Comparison of ENCODE assay signal across 9 cellular contexts in genomic region chr11:118241191-118242098, GRCh38. TPM values are rescaled to one million over a fixed set of nuclear protein-coding genes. Genes with fewer than 3 reads are reported as not detected.
DNase-seq lines count a peak whose midpoint lies in the region; ATAC-seq, FAIRE-seq and TF ChIP-seq lines count a peak whose summit lies in the region.
"Had no signal": no experiment of that assay in that cellular context is flagged by ENCODE, and none has a peak within 500 bp of the region (broad histone marks: within the 10 kb centered on the region; RNA-seq: fewer than 3 reads in every experiment).

No MANE protein-coding gene starts in this region.

- intact Hi-C loops in activated CD4-positive, alpha-beta T cell treated with anti-CD3 and anti-CD28 coated beads, Interleukin-2, amount 10 ng/mL, durations not matched to agents 24 days and 14 days (cut with micrococcal nuclease), result loop anchor here (1.0 to 5.0 kb wide), 10 partner anchors 9 to 196 kb away; partner anchors contain the start of genes CD3D, JAML and KMT2A

- H3K36me3 ChIP-seq in CD4-positive, CD25-positive, alpha-beta regulatory T cell (ENCODE audit: control insufficient read depth, insufficient read depth, low read length), result peaks cover 7% of the 10 kb centered on the region

- H3K36me3 Mint-ChIP-seq in CD4-positive, CD25-positive, alpha-beta regulatory T cell, result peaks cover 28% of the 10 kb centered on the region
- H3K36me3 Mint-ChIP-seq in activated CD4-positive, alpha-beta T cell treated with anti-CD3 and anti-CD28 coated beads, Interleukin-2, amount 10 ng/mL, durations not matched to agents 24 days and 14 days (ENCODE audit: low read depth), result peaks cover 68% of the 10 kb centered on the region

- H3K4me1 ChIP-seq in CD4-positive, CD25-positive, alpha-beta regulatory T cell (ENCODE audit: control insufficient read depth, insufficient read depth, low read length, poor library complexity, severe bottlenecking), result peaks cover 46% of the 10 kb centered on the region

- peaks cover 51 to 75% (median 63%) of the 10 kb centered on the region in 4 donors for H3K4me1 Mint-ChIP-seq in CD4-positive, CD25-positive, alpha-beta regulatory T cell
- peaks cover 73% of the 10 kb centered on the region for H3K4me1 Mint-ChIP-seq in activated CD4-positive, alpha-beta T cell treated with anti-CD3 and anti-CD28 coated beads, Interleukin-2, amount 10 ng/mL, durations not matched to agents 24 days and 14 days

- peaks cover 0 to 1% (median 0%) of the 10 kb centered on the region in 7 donors for H3K9me3 Mint-ChIP-seq in CD4-positive, CD25-positive, alpha-beta regulatory T cell
- H3K9me3 Mint-ChIP-seq in activated CD4-positive, alpha-beta T cell treated with anti-CD3 and anti-CD28 coated beads, Interleukin-2, amount 10 ng/mL, durations not matched to agents 24 days and 14 days, result no peaks in the 10 kb centered on the region

- peak overlapping the region; percentile 57 for H3K4me3 ChIP-seq in CD4-positive, CD25-positive, alpha-beta regulatory T cell (ENCODE audit: low read depth, low read length)
- H3K4me3 ChIP-seq in skin epidermis, result peak overlapping the region in 3 of 7 experiments; percentile 5 to 11 (median 11)

- peak; percentile 100 for ATAC-seq in CD4-positive, CD25-positive, alpha-beta regulatory T cell (ENCODE audit: low read depth in 2 of 2)

- peak overlapping the region; percentile 72 for H3K27ac ChIP-seq in CD4-positive, CD25-positive, alpha-beta regulatory T cell (ENCODE audit: insufficient read depth, low read length, poor library complexity, severe bottlenecking)
- H3K27ac ChIP-seq in skin epidermis, result peak overlapping the region in 20 of 21 experiments; percentile 10 to 95 (median 84)

- no peak for FAIRE-seq in HTR-8/SVneo (lab: Jason Lieb, UNC)

- H3K9me3 ChIP-seq in CD4-positive, CD25-positive, alpha-beta regulatory T cell (ENCODE audit: control insufficient read depth in 2 of 2, low read length in 2 of 2), result no peaks in the 10 kb centered on the region

- no peak for TF ChIP-seq POLR2A in erythroblast (IDR thresholded peaks at IDR 0.05; ENCODE audit: low read length)

- TF ChIP-seq CTCF in GM20000 (IDR thresholded peaks at IDR 0.05; ENCODE audit: extremely low read depth, missing control alignments), result no peak

- H3K27ac Mint-ChIP-seq in CD4-positive, CD25-positive, alpha-beta regulatory T cell, result peak overlapping the region; percentile 88 to 93 (median 89)
- peak overlapping the region; percentile 98 for H3K27ac Mint-ChIP-seq in activated CD4-positive, alpha-beta T cell treated with anti-CD3 and anti-CD28 coated beads, Interleukin-2, amount 10 ng/mL, durations not matched to agents 24 days and 14 days

- no peaks in the 10 kb centered on the region for H3K27me3 ChIP-seq in CD4-positive, CD25-positive, alpha-beta regulatory T cell (ENCODE audit: control insufficient read depth, insufficient read depth, low read length)

- no peaks in the 10 kb centered on the region for H3K27me3 Mint-ChIP-seq in CD4-positive, CD25-positive, alpha-beta regulatory T cell
- peaks cover 2% of the 10 kb centered on the region for H3K27me3 Mint-ChIP-seq in activated CD4-positive, alpha-beta T cell treated with anti-CD3 and anti-CD28 coated beads, Interleukin-2, amount 10 ng/mL, durations not matched to agents 24 days and 14 days

- DNase-seq in CD4-positive, CD25-positive, alpha-beta regulatory T cell, result peak; percentile 35 to 88 (median 61)
- DNase-seq in GM20000 (ENCODE audit: low spot score) (peak; percentile 51), HTR-8/SVneo (ENCODE audit: insufficient read length, low spot score) (peak; percentile 10), erythroblast (lab: John Stamatoyannopoulos, UW) (peak; percentile 34 to 47), COR-L47 (lab: John Stamatoyannopoulos, UW) (no peak), NCI-H146 (lab: John Stamatoyannopoulos, UW) (no peak)
- peak; percentile 90 for DNase-seq in activated CD4-positive, alpha-beta T cell treated with anti-CD3 and anti-CD28 coated beads, Interleukin-2, amount 10 ng/mL, durations not matched to agents 24 days and 14 days

- H3K4me3 Mint-ChIP-seq in CD4-positive, CD25-positive, alpha-beta regulatory T cell, result peak overlapping the region; percentile 61 to 74 (median 70)
- peak overlapping the region; percentile 87 for H3K4me3 Mint-ChIP-seq in activated CD4-positive, alpha-beta T cell treated with anti-CD3 and anti-CD28 coated beads, Interleukin-2, amount 10 ng/mL, durations not matched to agents 24 days and 14 days

RNA-seq across cellular contexts. Expression of gene MPZL3, which starts 10.7 kb away (rescaled TPM):
- 16.1 TPM for total RNA-seq in CD4-positive, CD25-positive, alpha-beta regulatory T cell
- 10 to 100 TPM in 1 of 4 donors, 1 to 10 TPM in 3; 4.5 to 12.2 (median 6.3) TPM for polyA plus RNA-seq in CD4-positive, CD25-positive, alpha-beta regulatory T cell
- 64.6 and 65.4 TPM in 2 replicates for total RNA-seq in activated CD4-positive, alpha-beta T cell treated with anti-CD3 and anti-CD28 coated beads, Interleukin-2, amount 10 ng/mL, durations not matched to agents 24 days and 14 days

RNA-seq across cellular contexts. Expression of gene JAML, which starts 16.6 kb away (rescaled TPM):
- total RNA-seq in CD4-positive, CD25-positive, alpha-beta regulatory T cell, result 71.5 TPM
- polyA plus RNA-seq in CD4-positive, CD25-positive, alpha-beta regulatory T cell, result 100 to 1,000 TPM; 169 to 200 (median 174) TPM
- 303 and 318 TPM in 2 replicates for total RNA-seq in activated CD4-positive, alpha-beta T cell treated with anti-CD3 and anti-CD28 coated beads, Interleukin-2, amount 10 ng/mL, durations not matched to agents 24 days and 14 days
- total RNA-seq: fibroblast of lung had no signal
- polyA plus RNA-seq: fibroblast of lung had no signal

RNA-seq across cellular contexts. Expression of gene MPZL2, which starts 22.7 kb away (rescaled TPM):
- total RNA-seq in CD4-positive, CD25-positive, alpha-beta regulatory T cell, result 1.0 TPM
- under 1 TPM in 1 of 4 donors, not detected in 3; 0.37 TPM for polyA plus RNA-seq in CD4-positive, CD25-positive, alpha-beta regulatory T cell
- 18.5 and 19.3 TPM in 2 replicates for total RNA-seq in activated CD4-positive, alpha-beta T cell treated with anti-CD3 and anti-CD28 coated beads, Interleukin-2, amount 10 ng/mL, durations not matched to agents 24 days and 14 days
- total RNA-seq: fibroblast of lung had no signal
- polyA plus RNA-seq: fibroblast of lung had no signal

Comparison
In these comparisons a context has a peak if more than half of its experiments do, and no peak if none do; other contexts are left out.
1. DNase-seq: peak in CD4-positive, CD25-positive, alpha-beta regulatory T cell (3 of 3), GM20000 (single experiment), HTR-8/SVneo (single experiment), activated CD4-positive, alpha-beta T cell treated with anti-CD3 and anti-CD28 coated beads, Interleukin-2, amount 10 ng/mL, durations not matched to agents 24 days and 14 days (single experiment) and erythroblast (2 of 2); none in COR-L47 (single experiment) and NCI-H146 (single experiment).